In genomic region chr5:148387325-148387724, GRCh38 we compare ENCODE assay signal across 18 cellular contexts. TPM values are rescaled to one million over a fixed set of nuclear protein-coding genes. Genes with fewer than 3 reads are reported as not detected.
A peak's percentile ranks its signal among the peaks of the same experiment; 100 is the strongest.
DNase-seq lines count a peak whose midpoint lies in the region; ATAC-seq and TF ChIP-seq lines count a peak whose summit lies in the region.
"Had no signal": no experiment of that assay in that cellular context is flagged by ENCODE, and none has a peak within 500 bp of the region (broad histone marks: within the 10 kb centered on the region; RNA-seq: fewer than 3 reads in every experiment).

No MANE protein-coding gene starts in this region.

- no peak for DNase-seq in activated CD8-positive, alpha-beta T cell treated with anti-CD3 and anti-CD28 coated beads for 36 hours
- DNase-seq in activated CD8-positive, alpha-beta T cell treated with anti-CD3 and anti-CD28 coated beads, Interleukin-2, amount 10 ng/mL, durations not matched to agents 7 days and 5 days: no peak
- DNase-seq in cardiac fibroblast (ENCODE audit: low read depth in 2 of 2) (peak; percentile 8 to 53), osteoblast (ENCODE audit: insufficient read length, low spot score, missing footprints) (peak; percentile 51), mesenteric fat pad (ENCODE audit: low spot score) (no peak), foreskin melanocyte (no peak), GM10248 (ENCODE audit: extremely low spot score) (no peak)
- DNase-seq: activated T-cell treated with anti-CD3 and anti-CD28 coated beads for 4 hours, DMS153, Kasumi-1, NCI-H2081 treated with DMSO at 0.1 percent for 48 hours, SJCRH30, trophoblast cell had no signal

- no peaks in the 10 kb centered on the region for H3K9me3 Mint-ChIP-seq in activated CD8-positive, alpha-beta T cell treated with anti-CD3 and anti-CD28 coated beads for 36 hours
- H3K9me3 Mint-ChIP-seq in activated CD8-positive, alpha-beta T cell treated with anti-CD3 and anti-CD28 coated beads, Interleukin-2, amount 10 ng/mL, durations not matched to agents 7 days and 5 days (ENCODE audit: insufficient read depth): no peaks in the 10 kb centered on the region
- H3K9me3 Mint-ChIP-seq in IgD-negative memory B cell: no peaks in the 10 kb centered on the region

- H3K4me2 ChIP-seq in osteoblast (ENCODE audit: insufficient read depth, low read length): no peak overlapping the region
- H3K4me2 ChIP-seq: A549 had no signal

- H3K27me3 ChIP-seq in osteoblast (ENCODE audit: insufficient read depth, low read length): no peaks in the 10 kb centered on the region
- H3K27me3 ChIP-seq: cardiac muscle cell, SJCRH30 had no signal

- peaks cover 35% of the 10 kb centered on the region for H4K20me1 ChIP-seq in osteoblast (ENCODE audit: insufficient read depth, low read length)

- peak overlapping the region; percentile 50 for H3K27ac Mint-ChIP-seq in activated CD8-positive, alpha-beta T cell treated with anti-CD3 and anti-CD28 coated beads for 36 hours
- H3K27ac Mint-ChIP-seq in activated CD8-positive, alpha-beta T cell treated with anti-CD3 and anti-CD28 coated beads, Interleukin-2, amount 10 ng/mL, durations not matched to agents 7 days and 5 days: no peak overlapping the region
- H3K27ac Mint-ChIP-seq in IgD-negative memory B cell: peak overlapping the region in 2 of 3 donors; percentile 6 to 36

- H3K4me3 ChIP-seq in cardiac fibroblast (replicated peaks in 1 of 2; ENCODE audit: low read depth in 2 of 2, low read length in 2 of 2) (no peak overlapping the region), osteoblast (ENCODE audit: insufficient read depth, low read length) (no peak overlapping the region)
- H3K4me3 ChIP-seq: A549, cardiac muscle cell, SJCRH30 had no signal

- peak overlapping the region; percentile 26 for H3K27ac ChIP-seq in osteoblast (ENCODE audit: low read depth, low read length)
- H3K27ac ChIP-seq: A549, cardiac muscle cell, parathyroid adenoma, SJCRH30 had no signal

- no peak for ATAC-seq in activated CD8-positive, alpha-beta T cell treated with anti-CD3 and anti-CD28 coated beads for 36 hours
- no peak for ATAC-seq in activated CD8-positive, alpha-beta T cell treated with anti-CD3 and anti-CD28 coated beads, Interleukin-2, amount 10 ng/mL, durations not matched to agents 7 days and 5 days
- ATAC-seq: A549 had no signal

- H3K4me1 ChIP-seq in osteoblast (ENCODE audit: insufficient read depth, low read length): peaks cover 36% of the 10 kb centered on the region

- peaks cover 86% of the 10 kb centered on the region for H3K79me2 ChIP-seq in osteoblast (ENCODE audit: insufficient read depth, low read length)

- CTCF ChIA-PET in activated CD8-positive, alpha-beta T cell treated with anti-CD3 and anti-CD28 coated beads for 36 hours (lab: Charles Lee): interaction anchor here (2.2 kb wide), 1 partner anchor 344 kb away, joined by 11 read pairs; no protein-coding TSS in a partner anchor
- CTCF ChIA-PET in activated CD8-positive, alpha-beta T cell treated with anti-CD3 and anti-CD28 coated beads, Interleukin-2, amount 10 ng/mL, durations not matched to agents 7 days and 5 days (lab: Charles Lee): interaction anchor here (2.0 kb wide), 1 partner anchor 344 kb away, joined by 8 read pairs; no protein-coding TSS in a partner anchor
- CTCF ChIA-PET in GM10248 (lab: Yijun Ruan, JAX): interaction anchor here (2.2 kb wide), 1 partner anchor 14 kb away, joined by 10 read pairs; no protein-coding TSS in a partner anchor

- no peak overlapping the region for H2AFZ ChIP-seq in osteoblast (ENCODE audit: low read length)
- H2AFZ ChIP-seq: parathyroid adenoma had no signal

- TF ChIP-seq CTCF in activated CD8-positive, alpha-beta T cell treated with anti-CD3 and anti-CD28 coated beads for 36 hours (IDR thresholded peaks at IDR 0.05): no peak
- TF ChIP-seq CTCF in cardiac fibroblast (IDR thresholded peaks at IDR 0.05; ENCODE audit: low read depth, low read length): no peak
- no peak for TF ChIP-seq CTCF in osteoblast (IDR thresholded peaks at IDR 0.05; ENCODE audit: extremely low read depth, low read depth, low read length)
- TF ChIP-seq CTCF in GM10248 (IDR thresholded peaks at IDR 0.05; ENCODE audit: control extremely low read depth, extremely low read depth, low read depth, missing control alignments): no peak

- no peaks in the 10 kb centered on the region for H3K36me3 ChIP-seq in osteoblast (ENCODE audit: insufficient read depth, low read length)
- H3K36me3 ChIP-seq: cardiac muscle cell, SJCRH30 had no signal

- intact Hi-C loops in activated CD8-positive, alpha-beta T cell treated with anti-CD3 and anti-CD28 coated beads for 36 hours (cut with micrococcal nuclease): no loop called here

- no peaks in the 10 kb centered on the region for H3K27me3 Mint-ChIP-seq in activated CD8-positive, alpha-beta T cell treated with anti-CD3 and anti-CD28 coated beads for 36 hours
- no peaks in the 10 kb centered on the region for H3K27me3 Mint-ChIP-seq in activated CD8-positive, alpha-beta T cell treated with anti-CD3 and anti-CD28 coated beads, Interleukin-2, amount 10 ng/mL, durations not matched to agents 7 days and 5 days (ENCODE audit: low read depth)
- no peaks in the 10 kb centered on the region for H3K27me3 Mint-ChIP-seq in IgD-negative memory B cell

- no peaks in the 10 kb centered on the region for H3K9me3 ChIP-seq in osteoblast (ENCODE audit: low read depth, low read length)
- H3K9me3 ChIP-seq: A549, SJCRH30 had no signal

- POLR2A ChIA-PET in activated CD8-positive, alpha-beta T cell treated with anti-CD3 and anti-CD28 coated beads for 36 hours (lab: Charles Lee): no interaction called here
- POLR2A ChIA-PET in activated CD8-positive, alpha-beta T cell treated with anti-CD3 and anti-CD28 coated beads, Interleukin-2, amount 10 ng/mL, durations not matched to agents 7 days and 5 days (lab: Charles Lee): no interaction called here
- POLR2A ChIA-PET in GM10248 (lab: Yijun Ruan, JAX): interaction anchor here (0.6 kb wide), 1 partner anchor 1614 kb away, joined by 7 read pairs; no protein-coding TSS in a partner anchor

- H3K4me1 Mint-ChIP-seq in activated CD8-positive, alpha-beta T cell treated with anti-CD3 and anti-CD28 coated beads for 36 hours (ENCODE audit: low read depth): peaks cover 75% of the 10 kb centered on the region
- H3K4me1 Mint-ChIP-seq in activated CD8-positive, alpha-beta T cell treated with anti-CD3 and anti-CD28 coated beads, Interleukin-2, amount 10 ng/mL, durations not matched to agents 7 days and 5 days (ENCODE audit: low read depth): peaks cover 56% of the 10 kb centered on the region
- H3K4me1 Mint-ChIP-seq in IgD-negative memory B cell: peaks cover 29 to 57% (median 45%) of the 10 kb centered on the region in 3 donors

- no peak overlapping the region for H3K4me3 Mint-ChIP-seq in activated CD8-positive, alpha-beta T cell treated with anti-CD3 and anti-CD28 coated beads for 36 hours
- no peak overlapping the region for H3K4me3 Mint-ChIP-seq in activated CD8-positive, alpha-beta T cell treated with anti-CD3 and anti-CD28 coated beads, Interleukin-2, amount 10 ng/mL, durations not matched to agents 7 days and 5 days
- peak overlapping the region in 1 of 4 donors; percentile 64 for H3K4me3 Mint-ChIP-seq in IgD-negative memory B cell

- peaks cover 38% of the 10 kb centered on the region for H3K36me3 Mint-ChIP-seq in activated CD8-positive, alpha-beta T cell treated with anti-CD3 and anti-CD28 coated beads for 36 hours (ENCODE audit: low read depth)
- H3K36me3 Mint-ChIP-seq in activated CD8-positive, alpha-beta T cell treated with anti-CD3 and anti-CD28 coated beads, Interleukin-2, amount 10 ng/mL, durations not matched to agents 7 days and 5 days (ENCODE audit: low read depth): peaks cover 30% of the 10 kb centered on the region
- no peaks in the 10 kb centered on the region for H3K36me3 Mint-ChIP-seq in IgD-negative memory B cell

RNA-seq across cellular contexts. Expression of gene FBXO38, which starts 3.6 kb away (rescaled TPM):
- 10 to 100 TPM; 38.0 to 39.6 TPM for total RNA-seq in activated CD8-positive, alpha-beta T cell treated with anti-CD3 and anti-CD28 coated beads for 36 hours
- 10 to 100 TPM; 37.4 to 47.6 TPM for total RNA-seq in activated CD8-positive, alpha-beta T cell treated with anti-CD3 and anti-CD28 coated beads, Interleukin-2, amount 10 ng/mL, durations not matched to agents 7 days and 5 days
- polyA plus RNA-seq in IgD-negative memory B cell: 20.1 TPM
- total RNA-seq in osteoblast: 69.8 and 80.7 TPM in 2 replicates
- 45.4 TPM for total RNA-seq in mesenteric fat pad

RNA-seq across cellular contexts. Expression of gene SPINK9, which starts 52.0 kb away (rescaled TPM):
- total RNA-seq in activated CD8-positive, alpha-beta T cell treated with anti-CD3 and anti-CD28 coated beads for 36 hours: not detected
- not detected for total RNA-seq in activated CD8-positive, alpha-beta T cell treated with anti-CD3 and anti-CD28 coated beads, Interleukin-2, amount 10 ng/mL, durations not matched to agents 7 days and 5 days
- not detected for polyA plus RNA-seq in IgD-negative memory B cell
- total RNA-seq in osteoblast (not detected in 2 replicates), mesenteric fat pad (not detected)
- total RNA-seq: cardiac muscle cell, lung microvascular endothelial cell, SJCRH30 had no signal
- polyA plus RNA-seq: A549, cardiac muscle cell had no signal

Comparison
In these comparisons a context has a peak if more than half of its experiments do, and no peak if none do; other contexts are left out.
1. DNase-seq: peak in cardiac fibroblast (2 of 2) and osteoblast (single experiment); none in activated CD8-positive, alpha-beta T cell treated with anti-CD3 and anti-CD28 coated beads for 36 hours (single experiment), activated CD8-positive, alpha-beta T cell treated with anti-CD3 and anti-CD28 coated beads, Interleukin-2, amount 10 ng/mL, durations not matched to agents 7 days and 5 days (single experiment), mesenteric fat pad (single experiment), foreskin melanocyte (single experiment) and GM10248 (single experiment).